21 cellular contexts compared by ENCODE assay signal in the genomic region with DNA sequence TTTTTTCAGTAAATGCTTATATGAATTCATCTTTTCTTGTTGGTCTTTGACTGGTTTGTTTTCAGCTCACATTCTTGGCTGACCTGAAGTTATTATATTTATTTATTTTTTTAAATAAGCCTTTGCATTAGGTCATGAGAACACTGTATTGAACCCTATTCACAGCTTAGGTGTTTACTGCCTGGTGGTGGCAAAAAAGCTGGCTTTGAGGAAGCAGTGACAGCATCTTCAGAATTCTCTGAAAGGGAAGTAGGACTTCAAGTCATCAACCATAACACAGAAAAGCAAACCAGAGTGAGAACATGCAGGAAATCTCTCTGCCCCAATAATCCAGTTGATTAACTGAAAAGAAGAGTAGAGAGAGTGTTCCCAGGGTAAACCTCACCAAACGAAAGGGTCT. TPM values are rescaled to one million over a fixed set of nuclear protein-coding genes. Genes with fewer than 3 reads are reported as not detected.
A peak's percentile ranks its signal among the peaks of the same experiment; 100 is the strongest.
DNase-seq lines count a peak whose midpoint lies in the region; ATAC-seq and TF ChIP-seq lines count a peak whose summit lies in the region.
"Had no signal": no experiment of that assay in that cellular context is flagged by ENCODE, and none has a peak within 500 bp of the region (broad histone marks: within the 10 kb centered on the region; RNA-seq: fewer than 3 reads in every experiment).

No MANE protein-coding gene starts in this region.

- no peak overlapping the region for H3K27ac Mint-ChIP-seq in nephron progenitor cell
- H3K27ac Mint-ChIP-seq in activated T-helper 1 cell treated with anti-CD3 and anti-CD28 coated beads, Interleukin-12 subunit alpha, Interleukin-12 subunit beta, Interleukin-2, Interleukin-4 antibody, amounts not matched to agents 30 ng/mL and 10 ng/mL and 1 ng/mL, durations not matched to agents 14 hours and 24 hours and 36 hours, result no peak overlapping the region
- H3K27ac Mint-ChIP-seq: CD8-positive, alpha-beta T cell had no signal

- H3K27me3 Mint-ChIP-seq in nephron progenitor cell (ENCODE audit: low read depth, poor library complexity), result no peaks in the 10 kb centered on the region
- peaks cover 10% of the 10 kb centered on the region for H3K27me3 Mint-ChIP-seq in activated T-helper 1 cell treated with anti-CD3 and anti-CD28 coated beads, Interleukin-12 subunit alpha, Interleukin-12 subunit beta, Interleukin-2, Interleukin-4 antibody, amounts not matched to agents 30 ng/mL and 10 ng/mL and 1 ng/mL, durations not matched to agents 14 hours and 24 hours and 36 hours (ENCODE audit: insufficient read depth)

- no peaks in the 10 kb centered on the region for H3K9me3 ChIP-seq in MG63
- H3K9me3 ChIP-seq in OCI-LY3 (ENCODE audit: insufficient read depth, low read length), result no peaks in the 10 kb centered on the region
- H3K9me3 ChIP-seq: A549, BLaER1, Peyer's patch had no signal

- H3K36me3 Mint-ChIP-seq in nephron progenitor cell (ENCODE audit: low read depth), result no peaks in the 10 kb centered on the region
- H3K36me3 Mint-ChIP-seq in activated T-helper 1 cell treated with anti-CD3 and anti-CD28 coated beads, Interleukin-12 subunit alpha, Interleukin-12 subunit beta, Interleukin-2, Interleukin-4 antibody, amounts not matched to agents 30 ng/mL and 10 ng/mL and 1 ng/mL, durations not matched to agents 14 hours and 24 hours and 36 hours (ENCODE audit: low read depth), result no peaks in the 10 kb centered on the region
- H3K36me3 Mint-ChIP-seq: CD8-positive, alpha-beta T cell had no signal

- H3K27ac ChIP-seq in OCI-LY3 (ENCODE audit: low read length), result peak overlapping the region; percentile 29
- H3K27ac ChIP-seq: A549, BLaER1, Peyer's patch had no signal

- DNase-seq in MG63 (peak; percentile 5), pons (ENCODE audit: low spot score) (peak; percentile 20), nephron progenitor cell (no peak), NAMALWA (ENCODE audit: low spot score) (no peak)
- DNase-seq in activated T-helper 1 cell treated with anti-CD3 and anti-CD28 coated beads, Interleukin-12 subunit alpha, Interleukin-12 subunit beta, Interleukin-2, Interleukin-4 antibody, amounts not matched to agents 30 ng/mL and 10 ng/mL and 1 ng/mL, durations not matched to agents 14 hours and 24 hours and 36 hours (ENCODE audit: low spot score), result no peak
- DNase-seq: Calu3; CD8-positive, alpha-beta T cell; GF-D8; GOT3; NCI-H1417 treated with DMSO at 0.1 percent for 48 hours; NCI-H187 treated with DMSO at 0.1 percent for 48 hours; NCI-H2227 treated with DMSO at 0.1 percent for 48 hours; NCI-H510A treated with DMSO at 0.1 percent for 48 hours; NCI-H774; Peyer's patch had no signal

- ATAC-seq in GM19351 (IDR thresholded peaks at IDR 0.05; ENCODE audit: unreplicated experiment), result peak; percentile 31
- ATAC-seq: A549; CD8-positive, alpha-beta T cell; K562 had no signal

- H3K79me2 ChIP-seq in OCI-LY3 (ENCODE audit: low read length), result no peaks in the 10 kb centered on the region

- no peaks in the 10 kb centered on the region for H3K9me3 Mint-ChIP-seq in nephron progenitor cell
- no peaks in the 10 kb centered on the region for H3K9me3 Mint-ChIP-seq in activated T-helper 1 cell treated with anti-CD3 and anti-CD28 coated beads, Interleukin-12 subunit alpha, Interleukin-12 subunit beta, Interleukin-2, Interleukin-4 antibody, amounts not matched to agents 30 ng/mL and 10 ng/mL and 1 ng/mL, durations not matched to agents 14 hours and 24 hours and 36 hours
- H3K9me3 Mint-ChIP-seq: CD8-positive, alpha-beta T cell had no signal

- no peak overlapping the region for H3K9ac ChIP-seq in OCI-LY3 (ENCODE audit: low read length)
- H3K9ac ChIP-seq: BLaER1 had no signal

- H3K4me3 ChIP-seq in MG63, result no peak overlapping the region
- no peak overlapping the region for H3K4me3 ChIP-seq in OCI-LY3 (ENCODE audit: low read length)
- H3K4me3 ChIP-seq: A549, BLaER1, K562, Peyer's patch had no signal

- peaks cover 4% of the 10 kb centered on the region for H3K4me1 Mint-ChIP-seq in nephron progenitor cell
- peaks cover 8% of the 10 kb centered on the region for H3K4me1 Mint-ChIP-seq in activated T-helper 1 cell treated with anti-CD3 and anti-CD28 coated beads, Interleukin-12 subunit alpha, Interleukin-12 subunit beta, Interleukin-2, Interleukin-4 antibody, amounts not matched to agents 30 ng/mL and 10 ng/mL and 1 ng/mL, durations not matched to agents 14 hours and 24 hours and 36 hours (ENCODE audit: low read depth)

- peaks cover 32% of the 10 kb centered on the region for H3K4me1 ChIP-seq in OCI-LY3 (ENCODE audit: low read length)
- H3K4me1 ChIP-seq: A549, BLaER1, Peyer's patch had no signal

- H4K20me1 ChIP-seq in OCI-LY3 (ENCODE audit: insufficient read depth, low read length), result no peaks in the 10 kb centered on the region
- H4K20me1 ChIP-seq: BLaER1 had no signal

- intact Hi-C loops in activated T-helper 1 cell treated with anti-CD3 and anti-CD28 coated beads, Interleukin-12 subunit alpha, Interleukin-12 subunit beta, Interleukin-2, Interleukin-4 antibody, amounts not matched to agents 30 ng/mL and 10 ng/mL and 1 ng/mL, durations not matched to agents 14 hours and 24 hours and 36 hours (cut with micrococcal nuclease), result no loop called here

- no peaks in the 10 kb centered on the region for H3K27me3 ChIP-seq in MG63
- H3K27me3 ChIP-seq in OCI-LY3 (ENCODE audit: low read depth, low read length), result no peaks in the 10 kb centered on the region
- H3K27me3 ChIP-seq: BLaER1, Peyer's patch had no signal

- no peak for TF ChIP-seq CTCF in OCI-LY3 (IDR thresholded peaks at IDR 0.05; ENCODE audit: low read depth, low read length)
- no peak for TF ChIP-seq CTCF in nephron progenitor cell (IDR thresholded peaks at IDR 0.05)

- H3K4me3 Mint-ChIP-seq in nephron progenitor cell, result no peak overlapping the region
- no peak overlapping the region for H3K4me3 Mint-ChIP-seq in activated T-helper 1 cell treated with anti-CD3 and anti-CD28 coated beads, Interleukin-12 subunit alpha, Interleukin-12 subunit beta, Interleukin-2, Interleukin-4 antibody, amounts not matched to agents 30 ng/mL and 10 ng/mL and 1 ng/mL, durations not matched to agents 14 hours and 24 hours and 36 hours
- H3K4me3 Mint-ChIP-seq: CD8-positive, alpha-beta T cell had no signal

- H3K4me2 ChIP-seq in OCI-LY3 (ENCODE audit: low read length), result peak overlapping the region; percentile 72
- H3K4me2 ChIP-seq: A549, BLaER1 had no signal

- H3K36me3 ChIP-seq in MG63 (no peaks in the 10 kb centered on the region), OCI-LY3 (replicated peaks; ENCODE audit: low read depth, low read length) (no peaks in the 10 kb centered on the region)
- H3K36me3 ChIP-seq: BLaER1, Peyer's patch had no signal

- H2AFZ ChIP-seq in OCI-LY3 (ENCODE audit: low read depth, low read length), result no peak overlapping the region

RNA-seq across cellular contexts. Expression of a gene that starts 30.3 kb away (rescaled TPM):
- total RNA-seq in MG63 (2014; rRNA removed; shearing (Covaris generic); ENCODE audit: low replicate concordance), result not detected in 2 replicates
- not detected in 2 replicates for total RNA-seq in activated T-helper 1 cell treated with anti-CD3 and anti-CD28 coated beads, Interleukin-12 subunit alpha, Interleukin-12 subunit beta, Interleukin-2, Interleukin-4 antibody, amounts not matched to agents 30 ng/mL and 10 ng/mL and 1 ng/mL, durations not matched to agents 14 hours and 24 hours and 36 hours
- total RNA-seq: Calu3; CD8-positive, alpha-beta T cell; K562; Peyer's patch; SK-MEL-5 had no signal

Comparison
In these comparisons a context has a peak if more than half of its experiments do, and no peak if none do; other contexts are left out.
1. DNase-seq: peak in MG63 (single experiment) and pons (single experiment); none in nephron progenitor cell (single experiment), NAMALWA (single experiment) and activated T-helper 1 cell treated with anti-CD3 and anti-CD28 coated beads, Interleukin-12 subunit alpha, Interleukin-12 subunit beta, Interleukin-2, Interleukin-4 antibody, amounts not matched to agents 30 ng/mL and 10 ng/mL and 1 ng/mL, durations not matched to agents 14 hours and 24 hours and 36 hours (single experiment).